ENCODE assay signal across 12 cellular contexts in the genomic region with DNA sequence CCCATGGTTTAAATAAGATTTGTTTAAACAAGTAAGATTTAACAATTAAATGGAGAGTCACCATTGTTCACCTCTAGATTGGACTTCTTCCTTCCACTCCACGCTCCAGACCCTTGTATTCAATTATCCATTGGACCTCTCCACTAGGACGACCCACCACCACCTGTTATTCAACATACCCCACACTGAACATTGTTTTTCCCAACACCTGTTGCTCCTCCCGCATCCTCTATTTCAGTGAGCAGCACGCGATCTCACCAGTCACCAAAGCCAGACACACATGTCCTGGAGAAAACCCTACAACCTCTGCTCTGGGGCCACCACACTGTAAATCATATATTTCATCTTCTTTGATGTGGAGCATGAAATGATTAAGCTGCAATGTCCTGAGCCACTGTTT. TPM values are rescaled to one million over a fixed set of nuclear protein-coding genes. Genes with fewer than 3 reads are reported as not detected.
DNase-seq lines count a peak whose midpoint lies in the region; ATAC-seq and TF ChIP-seq lines count a peak whose summit lies in the region.
"Had no signal": no experiment of that assay in that cellular context is flagged by ENCODE, and none has a peak within 500 bp of the region (broad histone marks: within the 10 kb centered on the region; RNA-seq: fewer than 3 reads in every experiment).

No MANE protein-coding gene starts in this region.

- H3K9me3 ChIP-seq in CD8-positive, alpha-beta T cell (ENCODE audit: low read length), result no peaks in the 10 kb centered on the region
- H3K9me3 ChIP-seq in neural progenitor cell (ENCODE audit: low read depth), result no peaks in the 10 kb centered on the region
- H3K9me3 ChIP-seq: thyroid gland had no signal

- no peak overlapping the region for H3K27ac Mint-ChIP-seq in CD8-positive, alpha-beta T cell
- no peak overlapping the region for H3K27ac Mint-ChIP-seq in HFFc6
- H3K27ac Mint-ChIP-seq in dendritic cell treated with granulocyte-macrophage colony-stimulating factor and Interleukin-4, amounts not matched to agents 40 ng/mL and 50 ng/mL, for 4 days, result peak overlapping the region; percentile 74
- H3K27ac Mint-ChIP-seq in neural progenitor cell, result peak overlapping the region; percentile 84

- no peaks in the 10 kb centered on the region for H3K27me3 Mint-ChIP-seq in CD8-positive, alpha-beta T cell (ENCODE audit: low read depth)
- H3K27me3 Mint-ChIP-seq in HFFc6 (ENCODE audit: insufficient read depth) (no peaks in the 10 kb centered on the region; the same call in none of the 2 replicates), neural progenitor cell (ENCODE audit: insufficient read depth, low read depth) (no peaks in the 10 kb centered on the region)
- peaks cover 26% of the 10 kb centered on the region for H3K27me3 Mint-ChIP-seq in dendritic cell treated with granulocyte-macrophage colony-stimulating factor and Interleukin-4, amounts not matched to agents 40 ng/mL and 50 ng/mL, for 4 days

- no peaks in the 10 kb centered on the region for H3K9me3 Mint-ChIP-seq in CD8-positive, alpha-beta T cell
- no peaks in the 10 kb centered on the region for H3K9me3 Mint-ChIP-seq in HFFc6
- no peaks in the 10 kb centered on the region for H3K9me3 Mint-ChIP-seq in dendritic cell treated with granulocyte-macrophage colony-stimulating factor and Interleukin-4, amounts not matched to agents 40 ng/mL and 50 ng/mL, for 4 days
- no peaks in the 10 kb centered on the region for H3K9me3 Mint-ChIP-seq in neural progenitor cell

- H3K4me3 ChIP-seq in CD8-positive, alpha-beta T cell (ENCODE audit: low read depth, low read length), result no peak overlapping the region
- no peak overlapping the region for H3K4me3 ChIP-seq in neural progenitor cell

- H3K4me1 ChIP-seq in CD8-positive, alpha-beta T cell (ENCODE audit: insufficient read depth, low read length), result peaks cover 27% of the 10 kb centered on the region
- peaks cover 5% of the 10 kb centered on the region for H3K4me1 ChIP-seq in neural progenitor cell

- no peak overlapping the region for H2AFZ ChIP-seq in neural progenitor cell (replicated peaks)

- H3K36me3 Mint-ChIP-seq in CD8-positive, alpha-beta T cell, result peaks cover 16% of the 10 kb centered on the region
- H3K36me3 Mint-ChIP-seq in HFFc6 (ENCODE audit: low read depth) (peaks cover 9% of the 10 kb centered on the region; the same call in 1 of the 2 replicates), neural progenitor cell (peaks cover 3% of the 10 kb centered on the region)
- H3K36me3 Mint-ChIP-seq in dendritic cell treated with granulocyte-macrophage colony-stimulating factor and Interleukin-4, amounts not matched to agents 40 ng/mL and 50 ng/mL, for 4 days (ENCODE audit: low read depth), result no peaks in the 10 kb centered on the region

- H3F3A ChIP-seq in neural progenitor cell (ENCODE audit: low read depth), result peaks cover 13% of the 10 kb centered on the region

- H3K9ac ChIP-seq in neural progenitor cell, result no peak overlapping the region

- no peak for TF ChIP-seq CTCF in CD8-positive, alpha-beta T cell (IDR thresholded peaks at IDR 0.05)
- TF ChIP-seq CTCF in HFFc6 (IDR thresholded peaks at IDR 0.05) (0 out of 2 replicates have a peak, but pooled peaks have one; percentile 20), neural progenitor cell (IDR thresholded peaks at IDR 0.05) (no peak)

- H4K20me1 ChIP-seq in neural progenitor cell (ENCODE audit: low read depth), result peaks cover 4% of the 10 kb centered on the region

- no peaks in the 10 kb centered on the region for H3K79me2 ChIP-seq in neural progenitor cell (ENCODE audit: low read depth)

- intact Hi-C loops in CD8-positive, alpha-beta T cell (cut with DNase I, micrococcal nuclease), result loop anchor here (1.0 to 10.0 kb wide), 5 partner anchors 49 to 191 kb away; a partner anchor contains a TSS
- intact Hi-C loops in dendritic cell treated with granulocyte-macrophage colony-stimulating factor and Interleukin-4, amounts not matched to agents 40 ng/mL and 50 ng/mL, for 4 days (cut with micrococcal nuclease), result loop anchor here (5.0 kb wide), 1 partner anchor 53 kb away; a partner anchor contains a TSS

- H3K4me2 ChIP-seq in neural progenitor cell, result no peak overlapping the region

- peak overlapping the region; percentile 91 for H3K4me3 Mint-ChIP-seq in CD8-positive, alpha-beta T cell
- H3K4me3 Mint-ChIP-seq in HFFc6 (no peak overlapping the region), neural progenitor cell (peak overlapping the region; percentile 83)
- H3K4me3 Mint-ChIP-seq in dendritic cell treated with granulocyte-macrophage colony-stimulating factor and Interleukin-4, amounts not matched to agents 40 ng/mL and 50 ng/mL, for 4 days, result no peak overlapping the region

- no peak for DNase-seq in CD8-positive, alpha-beta T cell
- DNase-seq in HFFc6 (no peak), neural progenitor cell (ENCODE audit: low spot score) (no peak), GOT3 (lab: John Stamatoyannopoulos, UW) (no peak), NCI-H1048 (lab: John Stamatoyannopoulos, UW) (no peak), anterior cingulate cortex (lab: John Stamatoyannopoulos, UW) (no peak)
- no peak for DNase-seq in stimulated activated CD4-positive, alpha-beta T cell treated with anti-CD3 and anti-CD28 coated beads, Interleukin-12 subunit alpha, Interleukin-12 subunit beta, amount 100 ng/mL, for 4 hours

- H3K27me3 ChIP-seq in CD8-positive, alpha-beta T cell (ENCODE audit: insufficient read depth, low read length), result no peaks in the 10 kb centered on the region
- H3K27me3 ChIP-seq in neural progenitor cell, result peaks cover 28% of the 10 kb centered on the region
- H3K27me3 ChIP-seq: thyroid gland had no signal

- H3K4me1 Mint-ChIP-seq in CD8-positive, alpha-beta T cell (ENCODE audit: low read depth), result peaks cover 35% of the 10 kb centered on the region
- H3K4me1 Mint-ChIP-seq in HFFc6 (ENCODE audit: low read depth), result peaks cover 21% of the 10 kb centered on the region
- H3K4me1 Mint-ChIP-seq in dendritic cell treated with granulocyte-macrophage colony-stimulating factor and Interleukin-4, amounts not matched to agents 40 ng/mL and 50 ng/mL, for 4 days (ENCODE audit: low read depth), result peaks cover 40% of the 10 kb centered on the region
- H3K4me1 Mint-ChIP-seq in neural progenitor cell, result peaks cover 27% of the 10 kb centered on the region

- peaks cover 8% of the 10 kb centered on the region for H3K36me3 ChIP-seq in CD8-positive, alpha-beta T cell (ENCODE audit: insufficient read depth, low read length)
- no peaks in the 10 kb centered on the region for H3K36me3 ChIP-seq in neural progenitor cell

- H3K27ac ChIP-seq in CD8-positive, alpha-beta T cell (ENCODE audit: low read depth, low read length), result no peak overlapping the region
- no peak overlapping the region for H3K27ac ChIP-seq in neural progenitor cell
- H3K27ac ChIP-seq: HL-60 had no signal

- POLR2A ChIA-PET in CD8-positive, alpha-beta T cell (lab: Charles Lee), result interaction anchor here (0.5 kb wide), 1 partner anchor 18 kb away, joined by 3 read pairs; no protein-coding TSS in a partner anchor

- CTCF ChIA-PET in CD8-positive, alpha-beta T cell (lab: Charles Lee), result interaction anchor here (0.6 to 7.2 kb wide), 12 partner anchors 10 to 191 kb away, joined by 3 to 52 read pairs (median 6); no protein-coding TSS in a partner anchor

- no peak for ATAC-seq in CD8-positive, alpha-beta T cell

RNA-seq across cellular contexts. Expression of a gene that starts 28.6 kb away (rescaled TPM):
- 10 to 100 TPM; 51.1 to 58.4 TPM for total RNA-seq in CD8-positive, alpha-beta T cell
- total RNA-seq in HFFc6 (2021; fragmentation: NEBNext Ultra II Directional; extraction: Animal tissue kit (Norgen Biotek cat#: 25700)), result 100 to 1,000 TPM in 4 of 6 experiments, 10 to 100 TPM in 2; 91.3 to 119 (median 107) TPM
- total RNA-seq in neural progenitor cell (ENCODE audit: low replicate concordance), result 41.6 and 63.4 TPM in 2 replicates

RNA-seq across cellular contexts. Expression of a gene that starts 33.1 kb away (rescaled TPM):
- total RNA-seq in CD8-positive, alpha-beta T cell, result not detected
- total RNA-seq in HFFc6 (2021; fragmentation: NEBNext Ultra II Directional; extraction: Animal tissue kit (Norgen Biotek cat#: 25700)), result not detected
- not detected in 2 replicates for total RNA-seq in neural progenitor cell (ENCODE audit: low replicate concordance)
- total RNA-seq: skeletal muscle tissue; T-helper 2 cell treated with Interferon-gamma antibody and Interleukin-4, amounts not matched to agents 100 ng/mL and 5 ng/mL, for 36 hours; thyroid gland had no signal

RNA-seq across cellular contexts. Expression of a gene that starts 51.2 kb away (rescaled TPM):
- total RNA-seq in CD8-positive, alpha-beta T cell, result 10 to 100 TPM in 1 of 2 experiments, 1 to 10 TPM in 1; 10.0 to 12.0 TPM
- 1 to 10 TPM; 2.0 to 3.9 (median 2.3) TPM for total RNA-seq in HFFc6 (2021; fragmentation: NEBNext Ultra II Directional; extraction: Animal tissue kit (Norgen Biotek cat#: 25700))
- total RNA-seq in neural progenitor cell (ENCODE audit: low replicate concordance), result 0.09 TPM in 1 of 2 replicates, not detected in the other

Comparison
In these comparisons a context has a peak if more than half of its experiments do, and no peak if none do; other contexts are left out.
1. H3K27ac Mint-ChIP-seq: peak in dendritic cell treated with granulocyte-macrophage colony-stimulating factor and Interleukin-4, amounts not matched to agents 40 ng/mL and 50 ng/mL, for 4 days (single experiment) and neural progenitor cell (single experiment); none in CD8-positive, alpha-beta T cell (single experiment) and HFFc6 (single experiment).
2. H3K4me3 Mint-ChIP-seq: peak in CD8-positive, alpha-beta T cell (single experiment) and neural progenitor cell (single experiment); none in HFFc6 (single experiment) and dendritic cell treated with granulocyte-macrophage colony-stimulating factor and Interleukin-4, amounts not matched to agents 40 ng/mL and 50 ng/mL, for 4 days (single experiment).